20 cellular contexts compared by ENCODE assay signal in the genomic region with DNA sequence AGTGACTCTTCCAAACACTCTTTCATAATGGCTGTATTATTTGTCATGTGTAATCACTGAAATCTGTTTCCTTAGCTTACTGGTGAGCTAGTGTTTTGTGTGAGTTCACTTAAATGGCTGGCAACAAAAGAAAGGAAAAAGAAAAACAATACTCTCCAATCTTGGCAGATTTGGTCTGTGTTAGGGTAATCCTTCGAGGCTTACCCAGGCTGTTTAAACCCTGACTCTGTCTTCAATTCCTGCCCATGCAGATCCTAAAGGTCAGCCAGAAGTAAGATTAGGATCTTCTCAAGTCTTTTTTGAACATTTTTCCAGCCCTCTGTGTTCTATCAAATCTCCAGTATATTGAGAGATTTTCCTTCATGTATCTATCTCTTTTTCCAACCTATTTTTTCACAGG.
DNase-seq lines count a peak whose midpoint lies in the region; ATAC-seq and TF ChIP-seq lines count a peak whose summit lies in the region.
"Had no signal": no experiment of that assay in that cellular context is flagged by ENCODE, and none has a peak within 500 bp of the region (broad histone marks: within the 10 kb centered on the region; RNA-seq: fewer than 3 reads in every experiment).

No MANE protein-coding gene starts in this region.

- no peaks in the 10 kb centered on the region for H3K79me2 ChIP-seq in GM23338 (replicated peaks; ENCODE audit: insufficient read depth)

- POLR2A ChIA-PET in WTC11 (lab: Charles Lee), result no interaction called here
- POLR2A ChIA-PET in T-cell (lab: Charles Lee), result no interaction called here

- no peaks in the 10 kb centered on the region for H3K27me3 ChIP-seq in GM23338 (ENCODE audit: insufficient read depth)

- H3K4me3 Mint-ChIP-seq in GM23338 (no peak overlapping the region), WTC11 (no peak overlapping the region), mesothelial cell of epicardium (no peak overlapping the region), T-cell (no peak overlapping the region)

- H3K4me3 ChIP-seq in GM23338, result no peak overlapping the region

- ATAC-seq in GM23338 (peak; percentile 58), WTC11 (peak; percentile 65), GM19324 (IDR thresholded peaks at IDR 0.05; ENCODE audit: low FRiP score, unreplicated experiment) (no peak), T-cell (replicated peaks in 1 of 4) (no peak)
- ATAC-seq: SK-N-SH treated with all-trans-retinoic acid at 6 μM for 48 hours had no signal

- H3K9me3 Mint-ChIP-seq in GM23338 (no peaks in the 10 kb centered on the region), WTC11 (peaks cover 5% of the 10 kb centered on the region), mesothelial cell of epicardium (peaks cover 18% of the 10 kb centered on the region), T-cell (peaks cover 12 to 34% (median 13%) of the 10 kb centered on the region in 3 donors)

- no peaks in the 10 kb centered on the region for H3K9me2 ChIP-seq in GM23338 (ENCODE audit: insufficient read depth)

- 0 out of 2 replicates have a peak overlapping the region, but pooled peaks have one; percentile 5 for H3K4me2 ChIP-seq in GM23338
- H3K4me2 ChIP-seq: KMS-11 had no signal

- H3K36me3 Mint-ChIP-seq in GM23338 (ENCODE audit: low read depth) (0 out of 3 replicates have a peak, but pooled peaks cover 4% of the 10 kb centered on the region), WTC11 (no peaks in the 10 kb centered on the region), mesothelial cell of epicardium (peaks cover 4% of the 10 kb centered on the region), T-cell (no peaks in the 10 kb centered on the region)

- DNase-seq in GM23338 (ENCODE audit: low spot score) (no peak), NCI-H146 treated with DMSO at 0.1 percent for 48 hours (lab: John Stamatoyannopoulos, UW; ENCODE audit: unreplicated experiment) (peak; percentile 28), WTC11 (ENCODE audit: low spot score) (no peak), mesothelial cell of epicardium (ENCODE audit: low spot score in 2 of 2, unreplicated experiment in 2 of 2) (no peak), NK-92 (lab: John Stamatoyannopoulos, UW; ENCODE audit: unreplicated experiment) (no peak), T-cell (no peak)
- DNase-seq: ACHN, GOT3, MV-4-11, NCI-H1417 treated with DMSO at 0.1 percent for 48 hours, NCI-H2227 treated with DMSO at 0.1 percent for 48 hours, NCI-H510A treated with DMSO at 0.1 percent for 48 hours, SIG-M5, T-helper 1 cell, T-helper 9 cell had no signal

- TF ChIP-seq CTCF in GM23338 (conservative IDR thresholded peaks at IDR 0.05; ENCODE audit: low read depth in 2 of 2) (no peak), WTC11 (IDR thresholded peaks at IDR 0.05) (no peak), mesothelial cell of epicardium (IDR thresholded peaks at IDR 0.05; ENCODE audit: unreplicated experiment) (no peak)

- H3K4me1 ChIP-seq in GM23338 (ENCODE audit: insufficient read depth), result peaks cover 23% of the 10 kb centered on the region

- H3K36me3 ChIP-seq in GM23338 (ENCODE audit: insufficient read depth), result no peaks in the 10 kb centered on the region

- CTCF ChIA-PET in WTC11 (lab: Charles Lee), result no interaction called here
- CTCF ChIA-PET in T-cell (lab: Charles Lee), result no interaction called here

- H3K4me1 Mint-ChIP-seq in GM23338 (peaks cover 21% of the 10 kb centered on the region), WTC11 (peaks cover 24% of the 10 kb centered on the region), mesothelial cell of epicardium (peaks cover 10% of the 10 kb centered on the region), T-cell (no peaks in the 10 kb centered on the region)

- no peaks in the 10 kb centered on the region for H4K20me1 ChIP-seq in GM23338 (replicated peaks; ENCODE audit: insufficient read depth)

- no peaks in the 10 kb centered on the region for H3F3A ChIP-seq in GM23338 (replicated peaks; ENCODE audit: low read depth)

- no peak overlapping the region for H3K27ac ChIP-seq in GM23338 (ENCODE audit: low read depth)
- H3K27ac ChIP-seq: C4-2B, KMS-11, RWPE1 had no signal

- no peak overlapping the region; the same call in 1 of the 2 replicates for H2AFZ ChIP-seq in GM23338

- peak overlapping the region; percentile 1; the same call in 1 of the 2 replicates for H3K27ac Mint-ChIP-seq in GM23338
- H3K27ac Mint-ChIP-seq in WTC11, result peak overlapping the region; percentile 66; the same call in 1 of the 2 replicates
- peak overlapping the region; percentile 45 for H3K27ac Mint-ChIP-seq in mesothelial cell of epicardium
- H3K27ac Mint-ChIP-seq in T-cell, result no peak overlapping the region

- H3K27me3 Mint-ChIP-seq in GM23338 (ENCODE audit: insufficient read depth, low read depth, poor library complexity) (peaks cover 3% of the 10 kb centered on the region), WTC11 (ENCODE audit: low read depth) (peaks cover 5% of the 10 kb centered on the region), mesothelial cell of epicardium (ENCODE audit: low read depth) (no peaks in the 10 kb centered on the region), T-cell (no peaks in the 10 kb centered on the region)

TF ChIP-seq in GM23338, 12 proteins besides CTCF, POLR2A, EP300 and RAD21 (continues in another document):
- TF ChIP-seq STAT1 (IDR thresholded peaks at IDR 0.05; ENCODE audit: unreplicated experiment) (no peak), ZNF114 (CRISPR knock-in tag; IDR thresholded peaks at IDR 0.05) (no peak), POLR2AphosphoS5 (IDR thresholded peaks at IDR 0.05; ENCODE audit: low read depth) (no peak), EZH2phosphoT487 (IDR thresholded peaks at IDR 0.05; ENCODE audit: unreplicated experiment) (no peak), JUNB (IDR thresholded peaks at IDR 0.05; ENCODE audit: unreplicated experiment) (no peak), CREB1 (CRISPR knock-in tag; IDR thresholded peaks at IDR 0.05; ENCODE audit: low read depth) (no peak), EZH2 (IDR thresholded peaks at IDR 0.05; ENCODE audit: low read depth, unreplicated experiment) (no peak), ZNF331 (CRISPR knock-in tag; IDR thresholded peaks at IDR 0.05; ENCODE audit: low read depth) (no peak)
- TF ChIP-seq, protein P1, sequence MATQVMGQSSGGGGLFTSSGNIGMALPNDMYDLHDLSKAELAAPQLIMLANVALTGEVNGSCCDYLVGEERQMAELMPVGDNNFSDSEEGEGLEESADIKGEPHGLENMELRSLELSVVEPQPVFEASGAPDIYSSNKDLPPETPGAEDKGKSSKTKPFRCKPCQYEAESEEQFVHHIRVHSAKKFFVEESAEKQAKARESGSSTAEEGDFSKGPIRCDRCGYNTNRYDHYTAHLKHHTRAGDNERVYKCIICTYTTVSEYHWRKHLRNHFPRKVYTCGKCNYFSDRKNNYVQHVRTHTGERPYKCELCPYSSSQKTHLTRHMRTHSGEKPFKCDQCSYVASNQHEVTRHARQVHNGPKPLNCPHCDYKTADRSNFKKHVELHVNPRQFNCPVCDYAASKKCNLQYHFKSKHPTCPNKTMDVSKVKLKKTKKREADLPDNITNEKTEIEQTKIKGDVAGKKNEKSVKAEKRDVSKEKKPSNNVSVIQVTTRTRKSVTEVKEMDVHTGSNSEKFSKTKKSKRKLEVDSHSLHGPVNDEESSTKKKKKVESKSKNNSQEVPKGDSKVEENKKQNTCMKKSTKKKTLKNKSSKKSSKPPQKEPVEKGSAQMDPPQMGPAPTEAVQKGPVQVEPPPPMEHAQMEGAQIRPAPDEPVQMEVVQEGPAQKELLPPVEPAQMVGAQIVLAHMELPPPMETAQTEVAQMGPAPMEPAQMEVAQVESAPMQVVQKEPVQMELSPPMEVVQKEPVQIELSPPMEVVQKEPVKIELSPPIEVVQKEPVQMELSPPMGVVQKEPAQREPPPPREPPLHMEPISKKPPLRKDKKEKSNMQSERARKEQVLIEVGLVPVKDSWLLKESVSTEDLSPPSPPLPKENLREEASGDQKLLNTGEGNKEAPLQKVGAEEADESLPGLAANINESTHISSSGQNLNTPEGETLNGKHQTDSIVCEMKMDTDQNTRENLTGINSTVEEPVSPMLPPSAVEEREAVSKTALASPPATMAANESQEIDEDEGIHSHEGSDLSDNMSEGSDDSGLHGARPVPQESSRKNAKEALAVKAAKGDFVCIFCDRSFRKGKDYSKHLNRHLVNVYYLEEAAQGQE (IDR thresholded peaks at IDR 0.05; ENCODE audit: unreplicated experiment), result no peak

TF ChIP-seq in WTC11, 78 proteins besides CTCF, POLR2A, EP300 and RAD21 (continues in another document):
- TF ChIP-seq, protein P2, sequence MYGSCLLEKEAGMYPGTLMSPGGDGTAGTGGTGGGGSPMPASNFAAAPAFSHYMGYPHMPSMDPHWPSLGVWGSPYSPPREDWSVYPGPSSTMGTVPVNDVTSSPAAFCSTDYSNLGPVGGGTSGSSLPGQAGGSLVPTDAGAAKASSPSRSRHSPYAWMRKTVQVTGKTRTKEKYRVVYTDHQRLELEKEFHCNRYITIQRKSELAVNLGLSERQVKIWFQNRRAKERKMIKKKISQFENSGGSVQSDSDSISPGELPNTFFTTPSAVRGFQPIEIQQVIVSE (CRISPR knock-in tag; IDR thresholded peaks at IDR 0.05; ENCODE audit: borderline replicate concordance), result no peak
- no peak for TF ChIP-seq FOXP1 (CRISPR knock-in tag; IDR thresholded peaks at IDR 0.05; ENCODE audit: borderline replicate concordance)
- TF ChIP-seq, protein P3, sequence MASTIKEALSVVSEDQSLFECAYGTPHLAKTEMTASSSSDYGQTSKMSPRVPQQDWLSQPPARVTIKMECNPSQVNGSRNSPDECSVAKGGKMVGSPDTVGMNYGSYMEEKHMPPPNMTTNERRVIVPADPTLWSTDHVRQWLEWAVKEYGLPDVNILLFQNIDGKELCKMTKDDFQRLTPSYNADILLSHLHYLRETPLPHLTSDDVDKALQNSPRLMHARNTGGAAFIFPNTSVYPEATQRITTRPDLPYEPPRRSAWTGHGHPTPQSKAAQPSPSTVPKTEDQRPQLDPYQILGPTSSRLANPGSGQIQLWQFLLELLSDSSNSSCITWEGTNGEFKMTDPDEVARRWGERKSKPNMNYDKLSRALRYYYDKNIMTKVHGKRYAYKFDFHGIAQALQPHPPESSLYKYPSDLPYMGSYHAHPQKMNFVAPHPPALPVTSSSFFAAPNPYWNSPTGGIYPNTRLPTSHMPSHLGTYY (CRISPR knock-in tag; IDR thresholded peaks at IDR 0.05), result no peak

Comparison
In these comparisons a context has a peak if more than half of its experiments do, and no peak if none do; other contexts are left out.
1. ATAC-seq: peak in GM23338 (single experiment) and WTC11 (single experiment); none in GM19324 (single experiment) and T-cell (0 of 4).
2. H3K27ac Mint-ChIP-seq: peak in GM23338 (single experiment), WTC11 (single experiment) and mesothelial cell of epicardium (single experiment); none in T-cell (0 of 2).